ENCODE assay signal across 25 cellular contexts in genomic region chr11:20117291-20117690, GRCh38. TPM values are rescaled to one million over a fixed set of nuclear protein-coding genes. Genes with fewer than 3 reads are reported as not detected.
"Had no signal": no experiment of that assay in that cellular context is flagged by ENCODE, and none has a peak within 500 bp of the region (broad histone marks: within the 10 kb centered on the region; RNA-seq: fewer than 3 reads in every experiment).

No MANE protein-coding gene starts in this region.

- ATAC-seq: activated T-cell treated with anti-CD3 and anti-CD28 coated beads, Interleukin-2, amount 50 U/mL, for 4 hours; activated T-helper 17 cell treated with anti-CD3 and anti-CD28 coated beads, Interleukin-2, amount 50 U/mL, for 72 hours had no signal

- H3K4me1 ChIP-seq: SJCRH30 had no signal

- H3K9me3 Mint-ChIP-seq: activated CD4-positive, alpha-beta memory T cell treated with anti-CD3 and anti-CD28 coated beads for 36 hours; activated CD4-positive, alpha-beta T cell treated with anti-CD3 and anti-CD28 coated beads, Interleukin-2, amount 10 ng/mL, durations not matched to agents 7 days and 5 days; activated naive CD4-positive, alpha-beta T cell treated with anti-CD3 and anti-CD28 coated beads for 36 hours; activated T-cell treated with anti-CD3 and anti-CD28 coated beads, Interleukin-2, amount 50 U/mL, for 4 hours; activated T-helper 17 cell treated with anti-CD3 and anti-CD28 coated beads, Interleukin-2, amount 50 U/mL, for 72 hours had no signal

- H3K4me1 Mint-ChIP-seq: activated T-helper 17 cell treated with anti-CD3 and anti-CD28 coated beads, Interleukin-2, amount 50 U/mL, for 72 hours had no signal

- DNase-seq: activated CD4-positive, alpha-beta memory T cell treated with anti-CD3 and anti-CD28 coated beads for 36 hours; activated CD4-positive, alpha-beta T cell treated with anti-CD3 and anti-CD28 coated beads, Interleukin-2, amount 10 ng/mL, durations not matched to agents 7 days and 5 days; activated CD4-positive, CD25-positive, alpha-beta regulatory T cell; activated CD8-positive, alpha-beta memory T cell treated with anti-CD3 and anti-CD28 coated beads for 24 hours; activated gamma-delta T cell; activated naive CD4-positive, alpha-beta T cell treated with anti-CD3 and anti-CD28 coated beads for 36 hours; activated T-cell treated with anti-CD3 and anti-CD28 coated beads, Interleukin-2, amount 50 U/mL, for 4 hours; amygdala; Karpas-422; MM.1S; NCI-H1105 treated with DMSO at 0.1 percent for 48 hours; NCI-H1436 treated with DMSO at 0.1 percent for 48 hours; NCI-H187; NCI-H2081; Peyer's patch; Right ventricle myocardium superior; SJCRH30; T-helper 1 cell had no signal

- H3K27ac ChIP-seq: Peyer's patch, RWPE1, SJCRH30, VCaP had no signal

- FAIRE-seq: K562 had no signal

- H3K4me3 ChIP-seq: K562, Peyer's patch, SJCRH30 had no signal

- H3K36me3 Mint-ChIP-seq: activated CD4-positive, alpha-beta memory T cell treated with anti-CD3 and anti-CD28 coated beads for 36 hours had no signal

- H3K27ac Mint-ChIP-seq: activated CD4-positive, alpha-beta memory T cell treated with anti-CD3 and anti-CD28 coated beads for 36 hours; activated CD4-positive, alpha-beta T cell treated with anti-CD3 and anti-CD28 coated beads, Interleukin-2, amount 10 ng/mL, durations not matched to agents 7 days and 5 days; activated naive CD4-positive, alpha-beta T cell treated with anti-CD3 and anti-CD28 coated beads for 36 hours; activated naive CD8-positive, alpha-beta T cell; activated T-helper 17 cell treated with anti-CD3 and anti-CD28 coated beads, Interleukin-2, amount 50 U/mL, for 72 hours had no signal

- H3K27me3 ChIP-seq: Peyer's patch, SJCRH30 had no signal

- H3K4me3 Mint-ChIP-seq: activated CD4-positive, alpha-beta memory T cell treated with anti-CD3 and anti-CD28 coated beads for 36 hours; activated CD4-positive, alpha-beta T cell treated with anti-CD3 and anti-CD28 coated beads, Interleukin-2, amount 10 ng/mL, durations not matched to agents 7 days and 5 days; activated naive CD4-positive, alpha-beta T cell treated with anti-CD3 and anti-CD28 coated beads for 36 hours; activated naive CD8-positive, alpha-beta T cell; activated T-cell treated with anti-CD3 and anti-CD28 coated beads, Interleukin-2, amount 50 U/mL, for 4 hours; activated T-helper 17 cell treated with anti-CD3 and anti-CD28 coated beads, Interleukin-2, amount 50 U/mL, for 72 hours had no signal

- H3K4me2 ChIP-seq: SK-N-SH had no signal

- H3K9me3 ChIP-seq: Peyer's patch, SJCRH30, SK-N-SH had no signal

- H3K9ac ChIP-seq: SK-N-SH had no signal

RNA-seq across cellular contexts. Expression of gene DBX1, which starts 43.0 kb away (rescaled TPM):
- total RNA-seq: activated CD4-positive, alpha-beta memory T cell treated with anti-CD3 and anti-CD28 coated beads for 36 hours; activated CD4-positive, alpha-beta T cell treated with anti-CD3 and anti-CD28 coated beads, Interleukin-2, amount 10 ng/mL, durations not matched to agents 7 days and 5 days; activated naive CD4-positive, alpha-beta T cell treated with anti-CD3 and anti-CD28 coated beads for 36 hours; activated T-cell treated with anti-CD3 and anti-CD28 coated beads, Interleukin-2, amount 50 U/mL, for 4 hours; activated T-helper 17 cell treated with anti-CD3 and anti-CD28 coated beads, Interleukin-2, amount 50 U/mL, for 72 hours; K562; Peyer's patch; Right ventricle myocardium superior; T-helper 2 cell treated with Interferon-gamma antibody and Interleukin-4, amounts not matched to agents 100 ng/mL and 5 ng/mL, for 36 hours had no signal
- polyA plus RNA-seq: K562, SK-N-SH had no signal
